ENCODE assay signal across 22 cellular contexts in genomic region chr6:138719744-138720143, GRCh38. TPM values are rescaled to one million over a fixed set of nuclear protein-coding genes. Genes with fewer than 3 reads are reported as not detected.
A peak's percentile ranks its signal among the peaks of the same experiment; 100 is the strongest.
DNase-seq lines count a peak whose midpoint lies in the region; ATAC-seq, FAIRE-seq and TF ChIP-seq lines count a peak whose summit lies in the region.
"Had no signal": no experiment of that assay in that cellular context is flagged by ENCODE, and none has a peak within 500 bp of the region (broad histone marks: within the 10 kb centered on the region; RNA-seq: fewer than 3 reads in every experiment).

No MANE protein-coding gene starts in this region.

- H3K9ac ChIP-seq in kidney (ENCODE audit: low read length in 2 of 2) = no peak overlapping the region
- H3K9ac ChIP-seq: GM23248, KMS-11 had no signal

- no peak overlapping the region for H3K4me3 ChIP-seq in heart left ventricle
- H3K4me3 ChIP-seq in kidney (ENCODE audit: low read length in 2 of 2) = no peak overlapping the region
- no peak overlapping the region for H3K4me3 ChIP-seq in tibial nerve
- H3K4me3 ChIP-seq: dorsolateral prefrontal cortex, GM23248 had no signal

- TF ChIP-seq EP300 in tibial nerve (IDR thresholded peaks at IDR 0.05) = no peak

- H3K4me3 Mint-ChIP-seq in endothelial cell (ENCODE audit: unreplicated experiment) = no peak overlapping the region
- H3K4me3 Mint-ChIP-seq: natural killer cell treated with Interleukin-12 subunit alpha and Interleukin-12 subunit beta and Interleukin-15 and Interleukin-18, amount 100 ng/mL, for 72 hours; stimulated activated naive CD8-positive, alpha-beta T cell treated with anti-CD3 and anti-CD28 coated beads, Interleukin-15, Interleukin-2, amounts not matched to agents 100 ng/mL and 50 ng/mL, for 24 hours had no signal

- H3K27me3 Mint-ChIP-seq in endothelial cell (ENCODE audit: unreplicated experiment) = no peaks in the 10 kb centered on the region

- H3K9me3 ChIP-seq in heart left ventricle (peaks cover 0 to 9% (median under 1%) of the 10 kb centered on the region in 12 donors), kidney (ENCODE audit: control insufficient read depth in 1 of 2, low read length in 2 of 2) (no peaks in the 10 kb centered on the region), tibial nerve (peaks cover 0 to 3% (median 0%) of the 10 kb centered on the region in 4 donors)

- H3K36me3 ChIP-seq in heart left ventricle (no peaks in the 10 kb centered on the region), kidney (ENCODE audit: control insufficient read depth in 1 of 2, insufficient read depth in 2 of 2, low read length in 2 of 2) (no peaks in the 10 kb centered on the region), tibial nerve (no peaks in the 10 kb centered on the region)

- TF ChIP-seq POLR2A in heart left ventricle (IDR thresholded peaks at IDR 0.05) (no peak), tibial nerve (IDR thresholded peaks at IDR 0.05) (no peak)

- ATAC-seq in heart left ventricle = no peak
- no peak for ATAC-seq in GM19035 (IDR thresholded peaks at IDR 0.05; ENCODE audit: unreplicated experiment)
- ATAC-seq: natural killer cell treated with Interleukin-12 subunit alpha and Interleukin-12 subunit beta and Interleukin-15 and Interleukin-18, amount 100 ng/mL, for 72 hours had no signal

- no peaks in the 10 kb centered on the region for H3K36me3 Mint-ChIP-seq in endothelial cell (ENCODE audit: low read depth, unreplicated experiment)
- H3K36me3 Mint-ChIP-seq: natural killer cell treated with Interleukin-12 subunit alpha and Interleukin-12 subunit beta and Interleukin-15 and Interleukin-18, amount 100 ng/mL, for 72 hours had no signal

- 67 to 83% (median 71%) methylated on average over 1 of the region's 1 CpG for WGBS in heart left ventricle, 4 donors
- 60 to 67% methylated on average over 1 of the region's 1 CpG for whole genome bisulfite sequencing in tibial nerve, 2 donors

- intact Hi-C loops in heart left ventricle (cut with DNase I) (loop anchor here in 1 of 10 donors (5.0 kb wide), 1 partner anchor 48 kb away; no protein-coding TSS in a partner anchor), cardiac septum (cut with DNase I) (no loop called here), kidney (cut with DNase I) (no loop called here)

- TF ChIP-seq CTCF in heart left ventricle (IDR thresholded peaks at IDR 0.05) = no peak
- no peak for TF ChIP-seq CTCF in kidney (IDR thresholded peaks at IDR 0.05; ENCODE audit: borderline replicate concordance, extremely low read depth, insufficient read depth)
- TF ChIP-seq CTCF in tibial nerve (IDR thresholded peaks at IDR 0.05) = no peak
- TF ChIP-seq CTCF in endothelial cell (IDR thresholded peaks at IDR 0.05; ENCODE audit: unreplicated experiment) = no peak

- H3K9me3 Mint-ChIP-seq in endothelial cell (ENCODE audit: unreplicated experiment) = no peaks in the 10 kb centered on the region
- H3K9me3 Mint-ChIP-seq: natural killer cell treated with Interleukin-12 subunit alpha and Interleukin-12 subunit beta and Interleukin-15 and Interleukin-18, amount 100 ng/mL, for 72 hours; stimulated activated naive CD8-positive, alpha-beta T cell treated with anti-CD3 and anti-CD28 coated beads, Interleukin-15, Interleukin-2, amounts not matched to agents 100 ng/mL and 50 ng/mL, for 24 hours had no signal

- H3K27me3 ChIP-seq in heart left ventricle (no peaks in the 10 kb centered on the region), tibial nerve (no peaks in the 10 kb centered on the region)

- DNase-seq in heart left ventricle (no peak), cardiac septum (ENCODE audit: low spot score) (no peak), OCI-M1 (lab: John Stamatoyannopoulos, UW) (peak; percentile 9), kidney (no peak), tibial nerve (ENCODE audit: low spot score in 2 of 2) (no peak), endothelial cell (ENCODE audit: low spot score) (no peak)
- DNase-seq in stimulated activated CD4-positive, alpha-beta T cell treated with anti-CD3 and anti-CD28 coated beads, Interleukin-15, amount 100 ng/mL, for 24 hours = no peak
- DNase-seq: 8988T; activated CD4-positive, alpha-beta T cell treated with anti-CD3 and anti-CD28 coated beads, Interleukin-2, amount 50 U/mL, for 1 hour; activated effector memory CD4-positive, alpha-beta T cell treated with anti-CD3 and anti-CD28 coated beads, Interleukin-2, amount 50 U/mL, for 16 hours; AML-193; COR-L47; DND-41; dorsolateral prefrontal cortex; GM23248; NCI-H510A treated with DMSO at 0.1 percent for 48 hours; posterior cingulate gyrus had no signal

- peaks cover 0 to 31% (median 18%) of the 10 kb centered on the region in 12 donors for H3K4me1 ChIP-seq in heart left ventricle
- peaks cover 5 to 6% of the 10 kb centered on the region in 2 donors for H3K4me1 ChIP-seq in kidney (ENCODE audit: control insufficient read depth in 1 of 2, insufficient read depth in 1 of 2, low read depth in 1 of 2, low read length in 2 of 2)
- peaks cover 0 to 39% (median 7%) of the 10 kb centered on the region in 4 donors for H3K4me1 ChIP-seq in tibial nerve

- H3K27ac ChIP-seq in heart left ventricle = peak overlapping the region in 10 of 12 donors; percentile 1 to 56 (median 40)
- H3K27ac ChIP-seq in kidney (ENCODE audit: low read depth in 2 of 2, low read length in 2 of 2) = peak overlapping the region; percentile 18 to 68
- peak overlapping the region in 3 of 4 donors; percentile 35 to 75 (median 74) for H3K27ac ChIP-seq in tibial nerve
- H3K27ac ChIP-seq: GM23248, KMS-11 had no signal

- H3K27ac Mint-ChIP-seq in endothelial cell (ENCODE audit: unreplicated experiment) = no peak overlapping the region
- H3K27ac Mint-ChIP-seq: natural killer cell treated with Interleukin-12 subunit alpha and Interleukin-12 subunit beta and Interleukin-15 and Interleukin-18, amount 100 ng/mL, for 72 hours; stimulated activated naive CD8-positive, alpha-beta T cell treated with anti-CD3 and anti-CD28 coated beads, Interleukin-15, Interleukin-2, amounts not matched to agents 100 ng/mL and 50 ng/mL, for 24 hours had no signal

- no peak for FAIRE-seq in kidney (lab: Jason Lieb, UNC)
- FAIRE-seq: keratinocyte had no signal

- peaks cover 7% of the 10 kb centered on the region for H3K4me1 Mint-ChIP-seq in endothelial cell (ENCODE audit: unreplicated experiment)

RNA-seq across cellular contexts. Expression of gene CCDC28A, which starts 53.8 kb away (rescaled TPM):
- total RNA-seq in heart left ventricle = 10 to 100 TPM in 4 of 9 donors, 1 to 10 TPM in 5; 4.6 to 13.6 (median 7.8) TPM
- 10 to 100 TPM in 1 of 2 donors, 1 to 10 TPM in 1; 7.4 to 11.5 TPM for polyA plus RNA-seq in heart left ventricle
- total RNA-seq in cardiac septum = 7.9 TPM
- 30.2 TPM for total RNA-seq in kidney
- 70.0 TPM for polyA plus RNA-seq in kidney (ENCODE audit: insufficient read depth, low read depth, low replicate concordance)
- total RNA-seq in tibial nerve = 10 to 100 TPM; 10.8 to 31.0 (median 15.7) TPM
- 8.1 TPM for total RNA-seq in endothelial cell (ENCODE audit: unreplicated experiment)
